In the genomic region with DNA sequence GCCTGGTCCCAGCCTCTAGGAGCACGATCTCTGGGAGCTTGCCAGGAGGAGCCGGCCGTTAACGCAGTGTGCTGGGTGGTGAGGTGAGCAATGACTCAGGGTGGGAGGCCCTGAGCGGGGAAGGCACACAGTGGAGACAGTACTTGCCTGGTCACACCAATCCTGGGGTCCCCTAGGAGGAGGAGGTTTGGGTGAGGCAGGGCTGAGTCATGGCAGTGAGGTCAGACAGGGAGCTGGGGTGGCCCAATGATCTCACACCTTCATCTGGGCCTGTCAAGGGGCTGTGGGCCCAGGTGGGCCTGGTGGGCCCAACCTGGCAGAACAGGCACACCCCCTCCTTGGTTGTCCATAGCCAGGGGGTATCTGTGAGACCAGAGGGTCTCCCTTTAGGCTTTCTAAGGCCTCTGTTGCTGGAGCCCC, we compare ENCODE assay signal across 10 cellular contexts. TPM values are rescaled to one million over a fixed set of nuclear protein-coding genes. Genes with fewer than 3 reads are reported as not detected.
DNase-seq lines count a peak whose midpoint lies in the region; ATAC-seq, FAIRE-seq and TF ChIP-seq lines count a peak whose summit lies in the region.
"Had no signal": no experiment of that assay in that cellular context is flagged by ENCODE, and none has a peak within 500 bp of the region (broad histone marks: within the 10 kb centered on the region; RNA-seq: fewer than 3 reads in every experiment).

No MANE protein-coding gene starts in this region.

- H3K27ac ChIP-seq in ascending aorta, result peak overlapping the region; percentile 57 to 97
- no peak overlapping the region for H3K27ac ChIP-seq in kidney (ENCODE audit: low read depth in 2 of 2, low read length in 2 of 2)
- H3K27ac ChIP-seq in neural progenitor cell, result no peak overlapping the region

- no peak overlapping the region for H2AFZ ChIP-seq in neural progenitor cell (replicated peaks)

- H3K9ac ChIP-seq in kidney (ENCODE audit: low read length in 2 of 2), result no peak overlapping the region
- H3K9ac ChIP-seq in neural progenitor cell, result no peak overlapping the region

- H4K20me1 ChIP-seq in neural progenitor cell (ENCODE audit: low read depth), result no peaks in the 10 kb centered on the region

- H3K9me3 ChIP-seq in ascending aorta (no peaks in the 10 kb centered on the region), kidney (ENCODE audit: control insufficient read depth in 1 of 2, low read length in 2 of 2) (no peaks in the 10 kb centered on the region), neural progenitor cell (ENCODE audit: low read depth) (no peaks in the 10 kb centered on the region), Caco-2 (no peaks in the 10 kb centered on the region)

- no peak overlapping the region for H3K27ac Mint-ChIP-seq in neural progenitor cell
- no peak overlapping the region for H3K27ac Mint-ChIP-seq in Caco-2 (ENCODE audit: unreplicated experiment)

- no peaks in the 10 kb centered on the region for H3K36me3 Mint-ChIP-seq in neural progenitor cell
- H3K36me3 Mint-ChIP-seq in Caco-2 (ENCODE audit: insufficient read depth, unreplicated experiment), result no peaks in the 10 kb centered on the region

- no peak overlapping the region for H3K4me3 Mint-ChIP-seq in neural progenitor cell
- H3K4me3 Mint-ChIP-seq in Caco-2 (ENCODE audit: unreplicated experiment), result no peak overlapping the region

- DNase-seq in AG20443 (ENCODE audit: low spot score) (peak; percentile 81), HK-2 (ENCODE audit: unreplicated experiment) (peak; percentile 91), ascending aorta (ENCODE audit: low spot score in 2 of 2) (peak in 1 of 2 donors; percentile 76), kidney (peak; percentile 91), neural progenitor cell (ENCODE audit: low spot score) (no peak), Caco-2 (no peak)
- DNase-seq: foreskin melanocyte, NCI-H1436 treated with DMSO at 0.1 percent for 48 hours had no signal

- H3K27me3 ChIP-seq in ascending aorta, result no peaks in the 10 kb centered on the region
- H3K27me3 ChIP-seq in neural progenitor cell, result peaks cover 21% of the 10 kb centered on the region
- H3K27me3 ChIP-seq in Caco-2 (replicated peaks; ENCODE audit: control insufficient read depth, insufficient read depth, low read length), result no peaks in the 10 kb centered on the region

- H3K4me1 Mint-ChIP-seq in neural progenitor cell (peaks cover 38% of the 10 kb centered on the region), Caco-2 (ENCODE audit: low read depth, unreplicated experiment) (no peaks in the 10 kb centered on the region)

- H3K36me3 ChIP-seq in ascending aorta (no peaks in the 10 kb centered on the region), kidney (ENCODE audit: control insufficient read depth in 1 of 2, insufficient read depth in 2 of 2, low read length in 2 of 2) (no peaks in the 10 kb centered on the region), neural progenitor cell (no peaks in the 10 kb centered on the region), Caco-2 (ENCODE audit: control insufficient read depth, insufficient read depth, low read length) (no peaks in the 10 kb centered on the region)

- POLR2A ChIA-PET in Caco-2 (lab: Charles Lee), result no interaction called here

- CTCF ChIA-PET in Caco-2 (lab: Charles Lee), result no interaction called here

- H3K4me2 ChIP-seq in neural progenitor cell, result no peak overlapping the region

- no peak overlapping the region for H3K4me3 ChIP-seq in ascending aorta
- H3K4me3 ChIP-seq in kidney (ENCODE audit: low read length in 2 of 2), result no peak overlapping the region
- H3K4me3 ChIP-seq in neural progenitor cell, result no peak overlapping the region
- H3K4me3 ChIP-seq in Caco-2 (ENCODE audit: low read depth, low read length), result no peak overlapping the region

- no TSS peak for BruUV-seq in Caco-2 (replicated peaks; lab: Mats Ljungman, UMichigan)

- TF ChIP-seq CTCF in ascending aorta (IDR thresholded peaks at IDR 0.05), result no peak
- no peak for TF ChIP-seq CTCF in kidney (IDR thresholded peaks at IDR 0.05; ENCODE audit: borderline replicate concordance, extremely low read depth, insufficient read depth)
- no peak for TF ChIP-seq CTCF in neural progenitor cell (IDR thresholded peaks at IDR 0.05)
- TF ChIP-seq CTCF in Caco-2 (IDR thresholded peaks at IDR 0.05; ENCODE audit: insufficient read depth in 1 of 2, low read depth in 1 of 2, low read length in 1 of 2, severe bottlenecking in 1 of 2, unreplicated experiment in 1 of 2), result no peak

- peaks cover 12% of the 10 kb centered on the region for H3F3A ChIP-seq in neural progenitor cell (ENCODE audit: low read depth)

- no peaks in the 10 kb centered on the region for H3K79me2 ChIP-seq in neural progenitor cell (ENCODE audit: low read depth)

- H3K9me3 Mint-ChIP-seq in neural progenitor cell (peaks cover 4% of the 10 kb centered on the region), Caco-2 (ENCODE audit: unreplicated experiment) (peaks cover 10% of the 10 kb centered on the region)

- H3K4me1 ChIP-seq in ascending aorta (peaks cover 16 to 42% of the 10 kb centered on the region in 2 donors), kidney (ENCODE audit: control insufficient read depth in 1 of 2, insufficient read depth in 1 of 2, low read depth in 1 of 2, low read length in 2 of 2) (peaks cover 7 to 18% of the 10 kb centered on the region in 2 donors), neural progenitor cell (peaks cover 22% of the 10 kb centered on the region), Caco-2 (peaks cover 30% of the 10 kb centered on the region)

- intact Hi-C loops in ascending aorta (cut with DNase I) (loop anchor here (10.0 kb wide), 3 partner anchors 698 to 1462 kb away; a partner anchor contains a TSS), kidney (cut with DNase I) (no loop called here), Caco-2 (cut with micrococcal nuclease; ENCODE audit: unreplicated experiment) (no loop called here)

- ATAC-seq in GM19467 (IDR thresholded peaks at IDR 0.05; ENCODE audit: unreplicated experiment) (no peak), GM19463 (IDR thresholded peaks at IDR 0.05; ENCODE audit: unreplicated experiment) (no peak)

- H3K27me3 Mint-ChIP-seq in neural progenitor cell (ENCODE audit: insufficient read depth, low read depth) (peaks cover 15% of the 10 kb centered on the region), Caco-2 (ENCODE audit: insufficient read depth, unreplicated experiment) (no peaks in the 10 kb centered on the region)

- no peak for FAIRE-seq in kidney (lab: Jason Lieb, UNC)

RNA-seq across cellular contexts. Expression of a gene that starts 8.6 kb away (rescaled TPM):
- not detected for total RNA-seq in ascending aorta
- 2.9 TPM for total RNA-seq in kidney
- 2.3 TPM for polyA plus RNA-seq in kidney (ENCODE audit: insufficient read depth, low read depth, low replicate concordance)
- not detected in 2 replicates for total RNA-seq in neural progenitor cell (ENCODE audit: low replicate concordance)
- total RNA-seq in Caco-2 (2022), result not detected in 2 replicates

Comparison
In these comparisons a context has a peak if more than half of its experiments do, and no peak if none do; other contexts are left out.
1. DNase-seq: peak in AG20443 (single experiment), HK-2 (single experiment) and kidney (single experiment); none in neural progenitor cell (single experiment) and Caco-2 (0 of 2).
2. H3K27ac ChIP-seq: peak in ascending aorta (2 of 2); none in kidney (0 of 2) and neural progenitor cell (single experiment).